In the genomic region with DNA sequence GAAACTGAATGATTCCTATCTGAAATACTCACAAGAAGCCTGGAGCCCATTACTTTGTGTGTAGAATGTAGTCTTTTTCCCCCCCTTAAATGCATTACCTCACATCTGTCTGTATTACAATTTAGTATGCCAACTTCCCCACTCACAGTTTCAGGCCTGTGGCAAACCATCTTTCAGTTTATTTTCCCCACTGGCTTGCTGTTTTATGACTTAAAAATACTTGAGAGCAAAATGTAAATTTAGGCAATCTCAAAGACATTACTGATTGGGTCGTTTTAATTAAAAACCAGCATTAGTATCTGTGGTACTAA, we compare ENCODE assay signal across 8 cellular contexts. TPM values are rescaled to one million over a fixed set of nuclear protein-coding genes. Genes with fewer than 3 reads are reported as not detected.
DNase-seq lines count a peak whose midpoint lies in the region; ATAC-seq and TF ChIP-seq lines count a peak whose summit lies in the region.

No MANE protein-coding gene starts in this region.

- H3K4me1 Mint-ChIP-seq in CD8-positive, alpha-beta T cell (ENCODE audit: low read depth) = peaks cover 94% of the 10 kb centered on the region
- peaks cover 49 to 93% (median 87%) of the 10 kb centered on the region in 4 donors for H3K4me1 Mint-ChIP-seq in naive thymus-derived CD8-positive, alpha-beta T cell

- peak overlapping the region; percentile 75 for H3K27ac ChIP-seq in CD8-positive, alpha-beta T cell (ENCODE audit: low read depth, low read length)
- peak overlapping the region; percentile 82 for H3K27ac ChIP-seq in KOPT-K1 (ENCODE audit: low read depth, low read length, poor library complexity, severe bottlenecking)

- H3K36me3 Mint-ChIP-seq in CD8-positive, alpha-beta T cell = peaks cover 6% of the 10 kb centered on the region
- H3K36me3 Mint-ChIP-seq in activated naive CD4-positive, alpha-beta T cell treated with anti-CD3 and anti-CD28 coated beads, Interleukin-2, amount 50 U/mL, for 72 hours = peaks cover 0 to 2% of the 10 kb centered on the region in 2 donors
- H3K36me3 Mint-ChIP-seq in naive thymus-derived CD8-positive, alpha-beta T cell = peaks cover 0 to 4% (median 2%) of the 10 kb centered on the region in 3 donors

- H3K27me3 Mint-ChIP-seq in CD8-positive, alpha-beta T cell (ENCODE audit: low read depth) = no peaks in the 10 kb centered on the region
- no peaks in the 10 kb centered on the region for H3K27me3 Mint-ChIP-seq in naive thymus-derived CD8-positive, alpha-beta T cell

- no peak for TF ChIP-seq CTCF in CD8-positive, alpha-beta T cell (IDR thresholded peaks at IDR 0.05)

- intact Hi-C loops in CD8-positive, alpha-beta T cell (cut with DNase I, micrococcal nuclease) = loop anchor here (1.0 to 10.0 kb wide), 7 partner anchors 8 to 679 kb away; partner anchors contain the start of gene DNAJC1 (in 1 of the 2)

- peak overlapping the region; percentile 98 for H3K27ac Mint-ChIP-seq in CD8-positive, alpha-beta T cell
- H3K27ac Mint-ChIP-seq in activated naive CD4-positive, alpha-beta T cell treated with anti-CD3 and anti-CD28 coated beads, Interleukin-2, amount 50 U/mL, for 72 hours = peak overlapping the region; percentile 94 to 99
- peak overlapping the region; percentile 93 to 99 (median 97) for H3K27ac Mint-ChIP-seq in naive thymus-derived CD8-positive, alpha-beta T cell

- peaks cover 97% of the 10 kb centered on the region for H3K4me1 ChIP-seq in CD8-positive, alpha-beta T cell (ENCODE audit: insufficient read depth, low read length)

- no peaks in the 10 kb centered on the region for H3K36me3 ChIP-seq in CD8-positive, alpha-beta T cell (ENCODE audit: insufficient read depth, low read length)
- H3K36me3 ChIP-seq in KOPT-K1 (ENCODE audit: insufficient read depth, low read length) = no peaks in the 10 kb centered on the region

- peak overlapping the region; percentile 68 for H3K4me3 Mint-ChIP-seq in CD8-positive, alpha-beta T cell
- H3K4me3 Mint-ChIP-seq in naive thymus-derived CD8-positive, alpha-beta T cell = peak overlapping the region; percentile 59 to 90 (median 80)

- POLR2A ChIA-PET in CD8-positive, alpha-beta T cell (lab: Charles Lee) = interaction anchor here (0.6 to 4.6 kb wide), 6 partner anchors 9 to 366 kb away, joined by 3 to 36 read pairs (median 7); partner anchors contain the start of gene PIP4K2A
- POLR2A ChIA-PET in naive thymus-derived CD8-positive, alpha-beta T cell (lab: Charles Lee) = interaction anchor here (0.7 to 5.4 kb wide), 8 partner anchors 9 to 90 kb away, joined by 3 to 71 read pairs (median 4); partner anchors contain the start of gene PIP4K2A

- no peak for DNase-seq in CD8-positive, alpha-beta T cell
- DNase-seq in activated naive CD4-positive, alpha-beta T cell treated with anti-CD3 and anti-CD28 coated beads, Interleukin-2, amount 50 U/mL, for 72 hours (ENCODE audit: low spot score in 2 of 2) = no peak
- no peak for DNase-seq in naive thymus-derived CD8-positive, alpha-beta T cell
- DNase-seq in C1 segment of cervical spinal cord (lab: John Stamatoyannopoulos, UW) (no peak), KBM-7 (no peak), KG1 (lab: John Stamatoyannopoulos, UW) (no peak)

- no peaks in the 10 kb centered on the region for H3K27me3 ChIP-seq in CD8-positive, alpha-beta T cell (ENCODE audit: insufficient read depth, low read length)

- no peaks in the 10 kb centered on the region for H3K9me3 ChIP-seq in CD8-positive, alpha-beta T cell (ENCODE audit: low read length)
- no peaks in the 10 kb centered on the region for H3K9me3 ChIP-seq in KOPT-K1 (ENCODE audit: insufficient read depth, low read length, poor library complexity, severe bottlenecking)

- no peaks in the 10 kb centered on the region for H3K9me3 Mint-ChIP-seq in CD8-positive, alpha-beta T cell
- H3K9me3 Mint-ChIP-seq in activated naive CD4-positive, alpha-beta T cell treated with anti-CD3 and anti-CD28 coated beads, Interleukin-2, amount 50 U/mL, for 72 hours = no peaks in the 10 kb centered on the region
- no peaks in the 10 kb centered on the region for H3K9me3 Mint-ChIP-seq in naive thymus-derived CD8-positive, alpha-beta T cell

- CTCF ChIA-PET in CD8-positive, alpha-beta T cell (lab: Charles Lee) = interaction anchor here (1.3 to 2.4 kb wide), 3 partner anchors 8 to 305 kb away, joined by 3 to 11 read pairs (median 11); no protein-coding TSS in a partner anchor

- in situ Hi-C loops in KBM-7 (cut with MboI; ENCODE audit: low pct_unique_long_range_greater_than_20kb, low sequenced_read_pairs) = no loop called here

- ATAC-seq in CD8-positive, alpha-beta T cell = no peak
- ATAC-seq in activated naive CD4-positive, alpha-beta T cell treated with anti-CD3 and anti-CD28 coated beads, Interleukin-2, amount 50 U/mL, for 72 hours = no peak
- no peak for ATAC-seq in naive thymus-derived CD8-positive, alpha-beta T cell
- no peak for ATAC-seq in HG02763 (IDR thresholded peaks at IDR 0.05; ENCODE audit: unreplicated experiment)

- H3K4me3 ChIP-seq in CD8-positive, alpha-beta T cell (ENCODE audit: low read depth, low read length) = peak overlapping the region; percentile 34

RNA-seq across cellular contexts. Expression of gene PIP4K2A, which starts 30.4 kb away (rescaled TPM):
- 10 to 100 TPM; 82.5 to 89.5 TPM for total RNA-seq in CD8-positive, alpha-beta T cell
- total RNA-seq in activated naive CD4-positive, alpha-beta T cell treated with anti-CD3 and anti-CD28 coated beads, Interleukin-2, amount 50 U/mL, for 72 hours = 100 to 1,000 TPM in 1 of 2 donors, 10 to 100 TPM in 1; 87.7 to 137 TPM
- 100 to 1,000 TPM; 152 to 169 TPM for total RNA-seq in naive thymus-derived CD8-positive, alpha-beta T cell
- 10 to 100 TPM; 54.3 to 77.5 (median 59.9) TPM for polyA plus RNA-seq in naive thymus-derived CD8-positive, alpha-beta T cell
